In the genomic region with DNA sequence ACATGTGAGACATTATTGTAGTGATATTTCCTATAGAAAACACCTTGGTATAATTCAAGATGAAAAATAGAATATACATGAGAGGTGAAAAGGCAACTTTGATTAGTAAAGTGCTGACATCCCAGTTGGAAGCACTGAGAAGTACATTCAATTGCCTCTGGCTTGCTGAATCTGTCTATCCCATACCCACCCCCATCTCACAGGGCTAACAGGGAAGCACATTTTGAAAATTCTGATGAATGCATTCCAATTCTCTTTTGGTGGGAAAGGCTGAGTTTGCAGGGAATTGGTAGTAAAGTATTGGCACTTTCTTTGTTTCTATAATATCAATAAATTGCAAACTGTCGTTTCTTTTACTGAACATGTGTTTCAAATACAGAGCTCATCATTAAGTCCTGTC, we compare ENCODE assay signal across 1 cellular context.
TF ChIP-seq lines count a peak whose summit lies in the region.

No MANE protein-coding gene starts in this region.

TF ChIP-seq in WTC11, 78 proteins besides CTCF, POLR2A, EP300 and RAD21 (continued from another document):
- TF ChIP-seq, protein P1, sequence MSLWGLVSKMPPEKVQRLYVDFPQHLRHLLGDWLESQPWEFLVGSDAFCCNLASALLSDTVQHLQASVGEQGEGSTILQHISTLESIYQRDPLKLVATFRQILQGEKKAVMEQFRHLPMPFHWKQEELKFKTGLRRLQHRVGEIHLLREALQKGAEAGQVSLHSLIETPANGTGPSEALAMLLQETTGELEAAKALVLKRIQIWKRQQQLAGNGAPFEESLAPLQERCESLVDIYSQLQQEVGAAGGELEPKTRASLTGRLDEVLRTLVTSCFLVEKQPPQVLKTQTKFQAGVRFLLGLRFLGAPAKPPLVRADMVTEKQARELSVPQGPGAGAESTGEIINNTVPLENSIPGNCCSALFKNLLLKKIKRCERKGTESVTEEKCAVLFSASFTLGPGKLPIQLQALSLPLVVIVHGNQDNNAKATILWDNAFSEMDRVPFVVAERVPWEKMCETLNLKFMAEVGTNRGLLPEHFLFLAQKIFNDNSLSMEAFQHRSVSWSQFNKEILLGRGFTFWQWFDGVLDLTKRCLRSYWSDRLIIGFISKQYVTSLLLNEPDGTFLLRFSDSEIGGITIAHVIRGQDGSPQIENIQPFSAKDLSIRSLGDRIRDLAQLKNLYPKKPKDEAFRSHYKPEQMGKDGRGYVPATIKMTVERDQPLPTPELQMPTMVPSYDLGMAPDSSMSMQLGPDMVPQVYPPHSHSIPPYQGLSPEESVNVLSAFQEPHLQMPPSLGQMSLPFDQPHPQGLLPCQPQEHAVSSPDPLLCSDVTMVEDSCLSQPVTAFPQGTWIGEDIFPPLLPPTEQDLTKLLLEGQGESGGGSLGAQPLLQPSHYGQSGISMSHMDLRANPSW (CRISPR knock-in tag; conservative IDR thresholded peaks at IDR 0.05; ENCODE audit: low read depth) = no peak
- TF ChIP-seq FOXP1 (CRISPR knock-in tag; IDR thresholded peaks at IDR 0.05; ENCODE audit: borderline replicate concordance) (no peak), RORB (CRISPR knock-in tag; IDR thresholded peaks at IDR 0.05) (no peak), JUN (CRISPR knock-in tag; IDR thresholded peaks at IDR 0.05) (no peak)
- TF ChIP-seq, protein P2, sequence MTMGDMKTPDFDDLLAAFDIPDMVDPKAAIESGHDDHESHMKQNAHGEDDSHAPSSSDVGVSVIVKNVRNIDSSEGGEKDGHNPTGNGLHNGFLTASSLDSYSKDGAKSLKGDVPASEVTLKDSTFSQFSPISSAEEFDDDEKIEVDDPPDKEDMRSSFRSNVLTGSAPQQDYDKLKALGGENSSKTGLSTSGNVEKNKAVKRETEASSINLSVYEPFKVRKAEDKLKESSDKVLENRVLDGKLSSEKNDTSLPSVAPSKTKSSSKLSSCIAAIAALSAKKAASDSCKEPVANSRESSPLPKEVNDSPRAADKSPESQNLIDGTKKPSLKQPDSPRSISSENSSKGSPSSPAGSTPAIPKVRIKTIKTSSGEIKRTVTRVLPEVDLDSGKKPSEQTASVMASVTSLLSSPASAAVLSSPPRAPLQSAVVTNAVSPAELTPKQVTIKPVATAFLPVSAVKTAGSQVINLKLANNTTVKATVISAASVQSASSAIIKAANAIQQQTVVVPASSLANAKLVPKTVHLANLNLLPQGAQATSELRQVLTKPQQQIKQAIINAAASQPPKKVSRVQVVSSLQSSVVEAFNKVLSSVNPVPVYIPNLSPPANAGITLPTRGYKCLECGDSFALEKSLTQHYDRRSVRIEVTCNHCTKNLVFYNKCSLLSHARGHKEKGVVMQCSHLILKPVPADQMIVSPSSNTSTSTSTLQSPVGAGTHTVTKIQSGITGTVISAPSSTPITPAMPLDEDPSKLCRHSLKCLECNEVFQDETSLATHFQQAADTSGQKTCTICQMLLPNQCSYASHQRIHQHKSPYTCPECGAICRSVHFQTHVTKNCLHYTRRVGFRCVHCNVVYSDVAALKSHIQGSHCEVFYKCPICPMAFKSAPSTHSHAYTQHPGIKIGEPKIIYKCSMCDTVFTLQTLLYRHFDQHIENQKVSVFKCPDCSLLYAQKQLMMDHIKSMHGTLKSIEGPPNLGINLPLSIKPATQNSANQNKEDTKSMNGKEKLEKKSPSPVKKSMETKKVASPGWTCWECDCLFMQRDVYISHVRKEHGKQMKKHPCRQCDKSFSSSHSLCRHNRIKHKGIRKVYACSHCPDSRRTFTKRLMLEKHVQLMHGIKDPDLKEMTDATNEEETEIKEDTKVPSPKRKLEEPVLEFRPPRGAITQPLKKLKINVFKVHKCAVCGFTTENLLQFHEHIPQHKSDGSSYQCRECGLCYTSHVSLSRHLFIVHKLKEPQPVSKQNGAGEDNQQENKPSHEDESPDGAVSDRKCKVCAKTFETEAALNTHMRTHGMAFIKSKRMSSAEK (CRISPR knock-in tag; IDR thresholded peaks at IDR 0.05; ENCODE audit: borderline replicate concordance) = no peak
- TF ChIP-seq, protein P3, sequence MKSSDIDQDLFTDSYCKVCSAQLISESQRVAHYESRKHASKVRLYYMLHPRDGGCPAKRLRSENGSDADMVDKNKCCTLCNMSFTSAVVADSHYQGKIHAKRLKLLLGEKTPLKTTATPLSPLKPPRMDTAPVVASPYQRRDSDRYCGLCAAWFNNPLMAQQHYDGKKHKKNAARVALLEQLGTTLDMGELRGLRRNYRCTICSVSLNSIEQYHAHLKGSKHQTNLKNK (CRISPR knock-in tag; IDR thresholded peaks at IDR 0.05) = no peak
- TF ChIP-seq, protein P4, sequence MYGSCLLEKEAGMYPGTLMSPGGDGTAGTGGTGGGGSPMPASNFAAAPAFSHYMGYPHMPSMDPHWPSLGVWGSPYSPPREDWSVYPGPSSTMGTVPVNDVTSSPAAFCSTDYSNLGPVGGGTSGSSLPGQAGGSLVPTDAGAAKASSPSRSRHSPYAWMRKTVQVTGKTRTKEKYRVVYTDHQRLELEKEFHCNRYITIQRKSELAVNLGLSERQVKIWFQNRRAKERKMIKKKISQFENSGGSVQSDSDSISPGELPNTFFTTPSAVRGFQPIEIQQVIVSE (CRISPR knock-in tag; IDR thresholded peaks at IDR 0.05; ENCODE audit: borderline replicate concordance) = no peak
- TF ChIP-seq, protein P5, sequence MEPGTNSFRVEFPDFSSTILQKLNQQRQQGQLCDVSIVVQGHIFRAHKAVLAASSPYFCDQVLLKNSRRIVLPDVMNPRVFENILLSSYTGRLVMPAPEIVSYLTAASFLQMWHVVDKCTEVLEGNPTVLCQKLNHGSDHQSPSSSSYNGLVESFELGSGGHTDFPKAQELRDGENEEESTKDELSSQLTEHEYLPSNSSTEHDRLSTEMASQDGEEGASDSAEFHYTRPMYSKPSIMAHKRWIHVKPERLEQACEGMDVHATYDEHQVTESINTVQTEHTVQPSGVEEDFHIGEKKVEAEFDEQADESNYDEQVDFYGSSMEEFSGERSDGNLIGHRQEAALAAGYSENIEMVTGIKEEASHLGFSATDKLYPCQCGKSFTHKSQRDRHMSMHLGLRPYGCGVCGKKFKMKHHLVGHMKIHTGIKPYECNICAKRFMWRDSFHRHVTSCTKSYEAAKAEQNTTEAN (CRISPR knock-in tag; IDR thresholded peaks at IDR 0.05) = no peak
- TF ChIP-seq, protein P6, sequence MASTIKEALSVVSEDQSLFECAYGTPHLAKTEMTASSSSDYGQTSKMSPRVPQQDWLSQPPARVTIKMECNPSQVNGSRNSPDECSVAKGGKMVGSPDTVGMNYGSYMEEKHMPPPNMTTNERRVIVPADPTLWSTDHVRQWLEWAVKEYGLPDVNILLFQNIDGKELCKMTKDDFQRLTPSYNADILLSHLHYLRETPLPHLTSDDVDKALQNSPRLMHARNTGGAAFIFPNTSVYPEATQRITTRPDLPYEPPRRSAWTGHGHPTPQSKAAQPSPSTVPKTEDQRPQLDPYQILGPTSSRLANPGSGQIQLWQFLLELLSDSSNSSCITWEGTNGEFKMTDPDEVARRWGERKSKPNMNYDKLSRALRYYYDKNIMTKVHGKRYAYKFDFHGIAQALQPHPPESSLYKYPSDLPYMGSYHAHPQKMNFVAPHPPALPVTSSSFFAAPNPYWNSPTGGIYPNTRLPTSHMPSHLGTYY (CRISPR knock-in tag; IDR thresholded peaks at IDR 0.05) = no peak
